24 cellular contexts compared by ENCODE assay signal in genomic region chr20:56437196-56437960, GRCh38. TPM values are rescaled to one million over a fixed set of nuclear protein-coding genes. Genes with fewer than 3 reads are reported as not detected.
DNase-seq lines count a peak whose midpoint lies in the region; ATAC-seq and TF ChIP-seq lines count a peak whose summit lies in the region.
"Had no signal": no experiment of that assay in that cellular context is flagged by ENCODE, and none has a peak within 500 bp of the region (broad histone marks: within the 10 kb centered on the region; RNA-seq: fewer than 3 reads in every experiment).

No MANE protein-coding gene starts in this region.

- peaks cover 14 to 65% (median 39%) of the 10 kb centered on the region in 6 donors for H3K4me1 ChIP-seq in spleen

- no peak overlapping the region for H3K4me3 ChIP-seq in spleen
- H3K4me3 ChIP-seq: MG63, thoracic aorta had no signal

- peaks cover 11% of the 10 kb centered on the region for H3K36me3 Mint-ChIP-seq in stimulated activated naive CD8-positive, alpha-beta T cell treated with anti-CD3 and anti-CD28 coated beads, Interleukin-15, Interleukin-2, amounts not matched to agents 100 ng/mL and 50 ng/mL, for 24 hours (ENCODE audit: low read depth)
- no peaks in the 10 kb centered on the region for H3K36me3 Mint-ChIP-seq in activated T-helper 17 cell treated with anti-CD3 and anti-CD28 coated beads, Interleukin-2, amount 50 U/mL, for 72 hours (ENCODE audit: low read depth)

- no peak for DNase-seq in stimulated activated naive CD8-positive, alpha-beta T cell treated with anti-CD3 and anti-CD28 coated beads, Interleukin-15, Interleukin-2, amounts not matched to agents 100 U/mL and 50 U/mL, for 24 hours
- DNase-seq in mesenteric fat pad (ENCODE audit: low spot score) (peak; percentile 77), spleen (no peak), posterior cingulate gyrus (no peak), HuH-7.5 (ENCODE audit: low spot score) (no peak)
- DNase-seq: activated naive CD4-positive, alpha-beta T cell treated with anti-CD3 and anti-CD28 coated beads, Interleukin-2, amount 10 ng/mL, durations not matched to agents 7 days and 5 days; activated T-cell treated with anti-CD3 and anti-CD28 coated beads for 4 hours; aorta; caudate nucleus; KBM-7; MG63; NCI-H2081; NCI-H345; NCI-H774; nucleus accumbens; RPMI8226; small intestine; stimulated activated naive B cell treated with anti-CD40 and anti-IgM and Interleukin-4, amounts not matched to agents 10 μg/mL and 1 μg/mL and 100 μg/mL, for 72 hours had no signal

- 87 to 94% (median 91%) methylated on average over 19 to 20 of the region's 20 CpGs for WGBS in spleen, 5 donors

- TF ChIP-seq POLR2A in spleen (IDR thresholded peaks at IDR 0.05) = no peak

- H3K27me3 ChIP-seq in spleen (replicated peaks in 1 of 7) = no peaks in the 10 kb centered on the region
- H3K27me3 ChIP-seq: MG63 had no signal

- H3K9me3 ChIP-seq in spleen = no peaks in the 10 kb centered on the region
- H3K9me3 ChIP-seq: MG63, thoracic aorta had no signal

- intact Hi-C loops in spleen (cut with DNase I; ENCODE audit: low total_unique reads) = no loop called here
- intact Hi-C loops in posterior cingulate gyrus (cut with DNase I) = no loop called here

- ATAC-seq in stimulated activated naive CD8-positive, alpha-beta T cell treated with anti-CD3 and anti-CD28 coated beads, Interleukin-15, Interleukin-2, amounts not matched to agents 100 U/mL and 50 U/mL, for 24 hours = no peak
- ATAC-seq in activated T-helper 17 cell treated with anti-CD3 and anti-CD28 coated beads, Interleukin-2, amount 50 U/mL, for 72 hours (replicated peaks) = no peak
- ATAC-seq in GM21529 (IDR thresholded peaks at IDR 0.05; ENCODE audit: unreplicated experiment) = no peak
- ATAC-seq: stimulated activated naive B cell treated with anti-CD40 and anti-IgM and Interleukin-4, amounts not matched to agents 10 μg/mL and 1 μg/mL and 100 μg/mL, for 72 hours had no signal

- TF ChIP-seq CTCF in spleen (IDR thresholded peaks at IDR 0.05 in 8 of 11, conservative IDR thresholded peaks at IDR 0.05 in 3 of 11) = no peak

- H3K4me1 Mint-ChIP-seq in stimulated activated naive CD8-positive, alpha-beta T cell treated with anti-CD3 and anti-CD28 coated beads, Interleukin-15, Interleukin-2, amounts not matched to agents 100 ng/mL and 50 ng/mL, for 24 hours (ENCODE audit: low read depth) = peaks cover 79% of the 10 kb centered on the region
- H3K4me1 Mint-ChIP-seq in activated T-helper 17 cell treated with anti-CD3 and anti-CD28 coated beads, Interleukin-2, amount 50 U/mL, for 72 hours = peaks cover 9% of the 10 kb centered on the region

- H3K36me3 ChIP-seq in spleen = peaks cover 0 to 14% (median 0%) of the 10 kb centered on the region in 6 donors
- H3K36me3 ChIP-seq: MG63, thoracic aorta had no signal

- no peaks in the 10 kb centered on the region for H3K9me3 Mint-ChIP-seq in stimulated activated naive CD8-positive, alpha-beta T cell treated with anti-CD3 and anti-CD28 coated beads, Interleukin-15, Interleukin-2, amounts not matched to agents 100 ng/mL and 50 ng/mL, for 24 hours
- no peaks in the 10 kb centered on the region for H3K9me3 Mint-ChIP-seq in activated T-helper 17 cell treated with anti-CD3 and anti-CD28 coated beads, Interleukin-2, amount 50 U/mL, for 72 hours
- H3K9me3 Mint-ChIP-seq: activated naive CD4-positive, alpha-beta T cell treated with anti-CD3 and anti-CD28 coated beads, Interleukin-2, amount 10 ng/mL, durations not matched to agents 7 days and 5 days had no signal

- H3K4me3 Mint-ChIP-seq in stimulated activated naive CD8-positive, alpha-beta T cell treated with anti-CD3 and anti-CD28 coated beads, Interleukin-15, Interleukin-2, amounts not matched to agents 100 ng/mL and 50 ng/mL, for 24 hours = no peak overlapping the region
- no peak overlapping the region for H3K4me3 Mint-ChIP-seq in activated T-helper 17 cell treated with anti-CD3 and anti-CD28 coated beads, Interleukin-2, amount 50 U/mL, for 72 hours
- H3K4me3 Mint-ChIP-seq: activated naive CD4-positive, alpha-beta T cell treated with anti-CD3 and anti-CD28 coated beads, Interleukin-2, amount 10 ng/mL, durations not matched to agents 7 days and 5 days; stimulated activated naive B cell treated with anti-CD40 and anti-IgM and Interleukin-4, amounts not matched to agents 10 μg/mL and 1 μg/mL and 100 μg/mL, for 72 hours; T-helper 1 cell treated with Interleukin-12 subunit alpha and Interleukin-12 subunit beta and Interleukin-4 antibody, amounts not matched to agents 30 μg/mL and 1 μg/mL, for 36 hours had no signal

- peak overlapping the region; percentile 65 for H3K27ac Mint-ChIP-seq in stimulated activated naive CD8-positive, alpha-beta T cell treated with anti-CD3 and anti-CD28 coated beads, Interleukin-15, Interleukin-2, amounts not matched to agents 100 ng/mL and 50 ng/mL, for 24 hours
- H3K27ac Mint-ChIP-seq in activated T-helper 17 cell treated with anti-CD3 and anti-CD28 coated beads, Interleukin-2, amount 50 U/mL, for 72 hours = peak overlapping the region; percentile 15
- H3K27ac Mint-ChIP-seq: activated naive CD4-positive, alpha-beta T cell treated with anti-CD3 and anti-CD28 coated beads, Interleukin-2, amount 10 ng/mL, durations not matched to agents 7 days and 5 days; stimulated activated naive B cell treated with anti-CD40 and anti-IgM and Interleukin-4, amounts not matched to agents 10 μg/mL and 1 μg/mL and 100 μg/mL, for 72 hours had no signal

- H3K27ac ChIP-seq in spleen = no peak overlapping the region
- H3K27ac ChIP-seq: C4-2B, thoracic aorta had no signal

- no peaks in the 10 kb centered on the region for H3K27me3 Mint-ChIP-seq in stimulated activated naive CD8-positive, alpha-beta T cell treated with anti-CD3 and anti-CD28 coated beads, Interleukin-15, Interleukin-2, amounts not matched to agents 100 ng/mL and 50 ng/mL, for 24 hours
- H3K27me3 Mint-ChIP-seq in activated T-helper 17 cell treated with anti-CD3 and anti-CD28 coated beads, Interleukin-2, amount 50 U/mL, for 72 hours = no peaks in the 10 kb centered on the region
- H3K27me3 Mint-ChIP-seq: activated naive CD4-positive, alpha-beta T cell treated with anti-CD3 and anti-CD28 coated beads, Interleukin-2, amount 10 ng/mL, durations not matched to agents 7 days and 5 days; stimulated activated naive B cell treated with anti-CD40 and anti-IgM and Interleukin-4, amounts not matched to agents 10 μg/mL and 1 μg/mL and 100 μg/mL, for 72 hours had no signal

RNA-seq across cellular contexts. Expression of gene CASS4, which starts 25.3 kb away (rescaled TPM):
- 1 to 10 TPM; 5.1 to 9.4 TPM for total RNA-seq in activated T-helper 17 cell treated with anti-CD3 and anti-CD28 coated beads, Interleukin-2, amount 50 U/mL, for 72 hours
- total RNA-seq in mesenteric fat pad = 3.1 TPM
- 10 to 100 TPM; 10.3 to 15.5 (median 12.5) TPM for total RNA-seq in spleen
- 1 to 10 TPM; 1.2 to 1.9 (median 1.6) TPM for polyA plus RNA-seq in spleen

RNA-seq across cellular contexts. Expression of gene RTF2, which starts 31.0 kb away (rescaled TPM):
- total RNA-seq in activated T-helper 17 cell treated with anti-CD3 and anti-CD28 coated beads, Interleukin-2, amount 50 U/mL, for 72 hours = 10 to 100 TPM; 62.4 to 80.0 TPM
- total RNA-seq in mesenteric fat pad = 80.6 TPM
- 10 to 100 TPM; 50.3 to 89.3 (median 72.7) TPM for total RNA-seq in spleen
- 10 to 100 TPM; 66.2 to 83.9 (median 83.8) TPM for polyA plus RNA-seq in spleen

RNA-seq across cellular contexts. Expression of gene CSTF1, which starts 44.9 kb away (rescaled TPM):
- 10 to 100 TPM; 71.2 to 76.5 TPM for total RNA-seq in activated T-helper 17 cell treated with anti-CD3 and anti-CD28 coated beads, Interleukin-2, amount 50 U/mL, for 72 hours
- total RNA-seq in mesenteric fat pad (21.2 TPM), spleen (10 to 100 TPM; 24.4 to 45.0 (median 32.9) TPM)
- polyA plus RNA-seq in spleen = 10 to 100 TPM in 2 of 3 donors, 1 to 10 TPM in 1; 9.8 to 13.8 (median 10.9) TPM

RNA-seq across cellular contexts. Expression of gene AURKA, which starts 45.4 kb away (rescaled TPM):
- 100 to 1,000 TPM in 1 of 2 donors, 10 to 100 TPM in 1; 86.3 to 112 TPM for total RNA-seq in activated T-helper 17 cell treated with anti-CD3 and anti-CD28 coated beads, Interleukin-2, amount 50 U/mL, for 72 hours
- 1.4 TPM for total RNA-seq in mesenteric fat pad
- total RNA-seq in spleen = 10 to 100 TPM in 1 of 7 donors, 1 to 10 TPM in 6; 3.0 to 10.0 (median 7.5) TPM
- 1 to 10 TPM; 1.6 to 7.2 (median 5.1) TPM for polyA plus RNA-seq in spleen
